Comparison of ENCODE assay signal across 8 cellular contexts in the genomic region with DNA sequence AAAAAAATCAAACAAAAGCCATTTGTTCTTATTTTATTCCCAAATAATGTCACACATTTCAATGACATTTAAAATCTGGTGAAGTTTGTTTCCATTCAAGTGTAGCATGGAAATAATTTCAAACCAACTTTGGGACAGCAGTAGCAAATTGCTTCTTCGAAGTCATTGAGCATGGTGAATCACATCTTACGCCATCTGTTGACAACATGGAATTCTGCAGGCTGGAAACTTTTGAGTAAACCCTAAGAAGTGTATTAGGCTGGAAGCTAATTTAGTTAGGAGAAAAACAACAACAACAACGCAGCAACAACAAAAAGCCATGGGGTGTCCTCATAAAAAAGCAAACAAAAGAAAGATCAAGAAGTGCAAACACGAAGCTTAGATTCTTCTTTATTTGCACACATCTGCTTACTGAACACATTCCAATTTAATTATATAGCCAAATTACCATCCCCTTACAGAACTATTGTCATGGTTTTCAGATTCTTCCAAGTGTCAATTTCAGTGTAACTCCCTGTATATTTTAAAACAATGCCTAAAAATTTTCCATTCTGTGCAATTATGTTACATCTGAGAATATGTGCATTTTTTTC.
A peak's percentile ranks its signal among the peaks of the same experiment; 100 is the strongest.
DNase-seq lines count a peak whose midpoint lies in the region; ATAC-seq and TF ChIP-seq lines count a peak whose summit lies in the region.

No MANE protein-coding gene starts in this region.

- H3K9me3 ChIP-seq in testis = no peaks in the 10 kb centered on the region

- DNase-seq in AML-193 (lab: John Stamatoyannopoulos, UW) (peak; percentile 18 to 29), NCI-H510A treated with DMSO at 0.1 percent for 48 hours (lab: John Stamatoyannopoulos, UW) (peak; percentile 43), endothelial cell (ENCODE audit: low spot score) (peak; percentile 6), testis (peak; percentile 16)
- DNase-seq in activated CD8-positive, alpha-beta T cell treated with anti-CD3 and anti-CD28 coated beads for 36 hours = no peak
- no peak for DNase-seq in activated CD4-positive, alpha-beta T cell treated with anti-CD3 and anti-CD28 coated beads for 36 hours

- POLR2A ChIA-PET in activated CD8-positive, alpha-beta T cell treated with anti-CD3 and anti-CD28 coated beads for 36 hours (lab: Charles Lee) = no interaction called here
- POLR2A ChIA-PET in activated CD4-positive, alpha-beta T cell treated with anti-CD3 and anti-CD28 coated beads for 36 hours (lab: Charles Lee) = no interaction called here

- no peaks in the 10 kb centered on the region for H3K36me3 ChIP-seq in testis (ENCODE audit: low read depth, missing control alignments)

- no peaks in the 10 kb centered on the region for H3K4me1 Mint-ChIP-seq in endothelial cell (ENCODE audit: unreplicated experiment)
- no peaks in the 10 kb centered on the region for H3K4me1 Mint-ChIP-seq in activated CD8-positive, alpha-beta T cell treated with anti-CD3 and anti-CD28 coated beads for 36 hours (ENCODE audit: low read depth)
- H3K4me1 Mint-ChIP-seq in activated CD4-positive, alpha-beta T cell treated with anti-CD3 and anti-CD28 coated beads for 36 hours = no peaks in the 10 kb centered on the region

- no peak for TF ChIP-seq POLR2A in testis (IDR thresholded peaks at IDR 0.05)

- peak; percentile 68 for TF ChIP-seq CTCF in endothelial cell (IDR thresholded peaks at IDR 0.05; ENCODE audit: unreplicated experiment)
- TF ChIP-seq CTCF in testis (IDR thresholded peaks at IDR 0.05) = peak in 2 of 3 experiments; percentile 28 to 42
- no peak for TF ChIP-seq CTCF in activated CD8-positive, alpha-beta T cell treated with anti-CD3 and anti-CD28 coated beads for 36 hours (IDR thresholded peaks at IDR 0.05)

- H3K4me3 ChIP-seq in testis = no peak overlapping the region

- H3K9me3 Mint-ChIP-seq in endothelial cell (ENCODE audit: unreplicated experiment) = no peaks in the 10 kb centered on the region
- peaks cover 4% of the 10 kb centered on the region for H3K9me3 Mint-ChIP-seq in activated CD8-positive, alpha-beta T cell treated with anti-CD3 and anti-CD28 coated beads for 36 hours
- H3K9me3 Mint-ChIP-seq in activated CD4-positive, alpha-beta T cell treated with anti-CD3 and anti-CD28 coated beads for 36 hours (ENCODE audit: low read depth) = peaks cover 2% of the 10 kb centered on the region

- H3K27ac Mint-ChIP-seq in endothelial cell (ENCODE audit: unreplicated experiment) = no peak overlapping the region
- H3K27ac Mint-ChIP-seq in activated CD8-positive, alpha-beta T cell treated with anti-CD3 and anti-CD28 coated beads for 36 hours = no peak overlapping the region
- H3K27ac Mint-ChIP-seq in activated CD4-positive, alpha-beta T cell treated with anti-CD3 and anti-CD28 coated beads for 36 hours = no peak overlapping the region

- CTCF ChIA-PET in activated CD8-positive, alpha-beta T cell treated with anti-CD3 and anti-CD28 coated beads for 36 hours (lab: Charles Lee) = no interaction called here
- CTCF ChIA-PET in activated CD4-positive, alpha-beta T cell treated with anti-CD3 and anti-CD28 coated beads for 36 hours (lab: Charles Lee) = no interaction called here

- no peaks in the 10 kb centered on the region for H3K4me1 ChIP-seq in testis

- intact Hi-C loops in testis (cut with DNase I; ENCODE audit: low total_unique reads) = no loop called here
- intact Hi-C loops in activated CD8-positive, alpha-beta T cell treated with anti-CD3 and anti-CD28 coated beads for 36 hours (cut with micrococcal nuclease) = no loop called here
- intact Hi-C loops in activated CD4-positive, alpha-beta T cell treated with anti-CD3 and anti-CD28 coated beads for 36 hours (cut with DNase I, micrococcal nuclease) = loop anchor here in 1 of 2 experiments (10.0 kb wide), 1 partner anchor 1057 kb away; no protein-coding TSS in a partner anchor

- WGBS in testis, 2 donors = 37 to 45% methylated on average over 4 of the region's 4 CpGs

- no peak overlapping the region for H3K4me3 Mint-ChIP-seq in endothelial cell (ENCODE audit: unreplicated experiment)
- H3K4me3 Mint-ChIP-seq in activated CD8-positive, alpha-beta T cell treated with anti-CD3 and anti-CD28 coated beads for 36 hours = no peak overlapping the region
- H3K4me3 Mint-ChIP-seq in activated CD4-positive, alpha-beta T cell treated with anti-CD3 and anti-CD28 coated beads for 36 hours = no peak overlapping the region

- no peak overlapping the region for H3K27ac ChIP-seq in testis

- ATAC-seq in GM21717 (IDR thresholded peaks at IDR 0.05; ENCODE audit: unreplicated experiment) (peak; percentile 70), HG03571 (IDR thresholded peaks at IDR 0.05; ENCODE audit: unreplicated experiment) (no peak)
- no peak for ATAC-seq in activated CD8-positive, alpha-beta T cell treated with anti-CD3 and anti-CD28 coated beads for 36 hours
- no peak for ATAC-seq in activated CD4-positive, alpha-beta T cell treated with anti-CD3 and anti-CD28 coated beads for 36 hours

- no peaks in the 10 kb centered on the region for H3K27me3 ChIP-seq in testis

- H3K27me3 Mint-ChIP-seq in endothelial cell (ENCODE audit: unreplicated experiment) = no peaks in the 10 kb centered on the region
- no peaks in the 10 kb centered on the region for H3K27me3 Mint-ChIP-seq in activated CD8-positive, alpha-beta T cell treated with anti-CD3 and anti-CD28 coated beads for 36 hours
- H3K27me3 Mint-ChIP-seq in activated CD4-positive, alpha-beta T cell treated with anti-CD3 and anti-CD28 coated beads for 36 hours = no peaks in the 10 kb centered on the region

- H3K36me3 Mint-ChIP-seq in endothelial cell (ENCODE audit: low read depth, unreplicated experiment) = no peaks in the 10 kb centered on the region
- no peaks in the 10 kb centered on the region for H3K36me3 Mint-ChIP-seq in activated CD8-positive, alpha-beta T cell treated with anti-CD3 and anti-CD28 coated beads for 36 hours (ENCODE audit: low read depth)
- H3K36me3 Mint-ChIP-seq in activated CD4-positive, alpha-beta T cell treated with anti-CD3 and anti-CD28 coated beads for 36 hours (ENCODE audit: low read depth) = no peaks in the 10 kb centered on the region

Comparison
In these comparisons a context has a peak if more than half of its experiments do, and no peak if none do; other contexts are left out.
1. DNase-seq: peak in AML-193 (2 of 2), NCI-H510A treated with DMSO at 0.1 percent for 48 hours (single experiment), endothelial cell (single experiment) and testis (single experiment); none in activated CD8-positive, alpha-beta T cell treated with anti-CD3 and anti-CD28 coated beads for 36 hours (single experiment) and activated CD4-positive, alpha-beta T cell treated with anti-CD3 and anti-CD28 coated beads for 36 hours (single experiment).